9 cellular contexts compared by ENCODE assay signal in genomic region chr17:79294459-79295071, GRCh38.
DNase-seq lines count a peak whose midpoint lies in the region; ATAC-seq, FAIRE-seq and TF ChIP-seq lines count a peak whose summit lies in the region.
"Had no signal": no experiment of that assay in that cellular context is flagged by ENCODE, and none has a peak within 500 bp of the region (broad histone marks: within the 10 kb centered on the region; RNA-seq: fewer than 3 reads in every experiment).

No MANE protein-coding gene starts in this region.

- no peak for TF ChIP-seq CTCF in astrocyte (IDR thresholded peaks at IDR 0.05; ENCODE audit: insufficient read depth, low read depth, low read length)

- no peak overlapping the region for H3K9ac ChIP-seq in astrocyte (ENCODE audit: low read length)

- H3K27ac Mint-ChIP-seq in astrocyte (ENCODE audit: unreplicated experiment): peak overlapping the region; percentile 66

- no peaks in the 10 kb centered on the region for H3K36me3 Mint-ChIP-seq in astrocyte (ENCODE audit: low read depth, unreplicated experiment)

- no peaks in the 10 kb centered on the region for H3K79me2 ChIP-seq in astrocyte (ENCODE audit: insufficient read depth, low read length)

- H3K4me1 ChIP-seq in astrocyte (ENCODE audit: insufficient read depth, low read length): no peaks in the 10 kb centered on the region

- no peaks in the 10 kb centered on the region for H3K36me3 ChIP-seq in astrocyte (ENCODE audit: insufficient read depth, low read length)

- H3K27me3 Mint-ChIP-seq in astrocyte (ENCODE audit: low read depth, unreplicated experiment): peaks cover 73% of the 10 kb centered on the region

- no peak overlapping the region for H3K4me3 ChIP-seq in astrocyte (ENCODE audit: insufficient read depth, low read depth, low read length)

- H3K9me3 Mint-ChIP-seq in astrocyte (ENCODE audit: unreplicated experiment): no peaks in the 10 kb centered on the region

- no peak overlapping the region for H3K4me2 ChIP-seq in astrocyte (ENCODE audit: low read length)

- H3K9me3 ChIP-seq in astrocyte (ENCODE audit: insufficient read depth, low read depth, low read length): no peaks in the 10 kb centered on the region

- H3K4me3 Mint-ChIP-seq in astrocyte (ENCODE audit: unreplicated experiment): no peak overlapping the region

- H3K4me1 Mint-ChIP-seq in astrocyte (ENCODE audit: low read depth, unreplicated experiment): no peaks in the 10 kb centered on the region

- peak; percentile 39 for DNase-seq in EH (ENCODE audit: low read depth)
- DNase-seq in RKO (ENCODE audit: low spot score): peak; percentile 52
- peak; percentile 18 for DNase-seq in astrocyte (ENCODE audit: low read depth)
- peak; percentile 3 for DNase-seq in kidney glomerular epithelial cell (lab: John Stamatoyannopoulos, UW)
- DNase-seq in stimulated activated CD8-positive, alpha-beta memory T cell treated with anti-CD3 and anti-CD28 coated beads, Interleukin-4, amount 100 ng/mL, for 24 hours (ENCODE audit: low read depth): peak; percentile 12
- DNase-seq in DMS153 (lab: John Stamatoyannopoulos, UW): no peak
- DNase-seq in amniotic stem cell (lab: John Stamatoyannopoulos, UW): no peak

- H4K20me1 ChIP-seq in astrocyte (ENCODE audit: insufficient read depth, low read length): no peaks in the 10 kb centered on the region

- no peak for FAIRE-seq in astrocyte (lab: Jason Lieb, UNC)
- FAIRE-seq: GM18507 had no signal

- H3K27ac ChIP-seq in astrocyte (ENCODE audit: low read depth, low read length): no peak overlapping the region

- no peak for ATAC-seq in GM21786 (IDR thresholded peaks at IDR 0.05; ENCODE audit: unreplicated experiment)

- no peaks in the 10 kb centered on the region for H3K27me3 ChIP-seq in astrocyte (ENCODE audit: insufficient read depth, low read length)

- H2AFZ ChIP-seq in astrocyte (ENCODE audit: low read depth, low read length): no peak overlapping the region

Comparison
In these comparisons a context has a peak if more than half of its experiments do, and no peak if none do; other contexts are left out.
1. DNase-seq: peak in EH (single experiment), RKO (single experiment), astrocyte (single experiment), kidney glomerular epithelial cell (single experiment) and stimulated activated CD8-positive, alpha-beta memory T cell treated with anti-CD3 and anti-CD28 coated beads, Interleukin-4, amount 100 ng/mL, for 24 hours (single experiment); none in DMS153 (single experiment) and amniotic stem cell (single experiment).